27 cellular contexts compared by ENCODE assay signal in genomic region chr3:64625381-64625780, GRCh38.
"Had no signal": no experiment of that assay in that cellular context is flagged by ENCODE, and none has a peak within 500 bp of the region (broad histone marks: within the 10 kb centered on the region; RNA-seq: fewer than 3 reads in every experiment).

No MANE protein-coding gene starts in this region.

- H3K4me1 ChIP-seq: left lung, testis, tibial artery had no signal

- H3K36me3 Mint-ChIP-seq: naive thymus-derived CD4-positive, alpha-beta T cell; stimulated activated effector memory CD8-positive, alpha-beta T cell treated with anti-CD3 and anti-CD28 coated beads, Interleukin-12 subunit alpha, Interleukin-12 subunit beta, amount 100 ng/mL, for 72 hours had no signal

- H3K4me3 ChIP-seq: dorsolateral prefrontal cortex, heart right ventricle, left lung, ovary, right lobe of liver, testis, tibial artery had no signal

- H3K27ac ChIP-seq: dorsolateral prefrontal cortex, epithelial cell of prostate, heart right ventricle, left lung, ovary, right lobe of liver, testis, tibial artery had no signal

- H3K4me3 Mint-ChIP-seq: naive thymus-derived CD4-positive, alpha-beta T cell; nephron; stimulated activated effector memory CD8-positive, alpha-beta T cell treated with anti-CD3 and anti-CD28 coated beads, Interleukin-12 subunit alpha, Interleukin-12 subunit beta, amount 100 ng/mL, for 72 hours; type B pancreatic cell had no signal

- H3K9me3 Mint-ChIP-seq: nephron had no signal

- ATAC-seq: esophagus mucosa; heart right ventricle; left cardiac atrium; left lung; naive thymus-derived CD4-positive, alpha-beta T cell; right lobe of liver; stimulated activated effector memory CD8-positive, alpha-beta T cell treated with anti-CD3 and anti-CD28 coated beads, Interleukin-12 subunit alpha, Interleukin-12 subunit beta, amount 100 ng/mL, for 72 hours; stimulated activated naive CD8-positive, alpha-beta T cell treated with anti-CD3 and anti-CD28 coated beads, Interleukin-15, Interleukin-2, amounts not matched to agents 100 U/mL and 50 U/mL, for 24 hours had no signal

- H3K9me3 ChIP-seq: heart right ventricle, left lung, ovary, right lobe of liver, testis, tibial artery had no signal

- H3K36me3 ChIP-seq: ovary, right lobe of liver had no signal

- H3K27me3 ChIP-seq: dorsolateral prefrontal cortex, heart right ventricle, left lung, ovary, right lobe of liver, testis, tibial artery had no signal

- H3K27me3 Mint-ChIP-seq: naive thymus-derived CD4-positive, alpha-beta T cell; type B pancreatic cell had no signal

- H3K4me1 Mint-ChIP-seq: naive thymus-derived CD4-positive, alpha-beta T cell; stimulated activated effector memory CD8-positive, alpha-beta T cell treated with anti-CD3 and anti-CD28 coated beads, Interleukin-12 subunit alpha, Interleukin-12 subunit beta, amount 100 ng/mL, for 72 hours had no signal

- DNase-seq: dorsolateral prefrontal cortex; effector CD4-positive, alpha-beta T cell; foreskin melanocyte; glutamatergic neuron; heart right ventricle; hippocampal formation; left cardiac atrium; left lung; mesendoderm; midbrain; naive thymus-derived CD4-positive, alpha-beta T cell; occipital lobe; ovary; posterior cingulate gyrus; retina; right lobe of liver; stimulated activated CD4-positive, alpha-beta T cell treated with anti-CD3 and anti-CD28 coated beads, Interleukin-2, amount 100 ng/mL, for 24 hours; stimulated activated CD4-positive, alpha-beta T cell treated with anti-CD3 and anti-CD28 coated beads, Interleukin-4, amount 100 ng/mL, for 24 hours; stimulated activated naive CD8-positive, alpha-beta T cell treated with anti-CD3 and anti-CD28 coated beads, Interleukin-15, Interleukin-2, amounts not matched to agents 100 U/mL and 50 U/mL, for 24 hours; substantia nigra; testis; tibial artery had no signal

- H3K27ac Mint-ChIP-seq: naive thymus-derived CD4-positive, alpha-beta T cell; stimulated activated effector memory CD8-positive, alpha-beta T cell treated with anti-CD3 and anti-CD28 coated beads, Interleukin-12 subunit alpha, Interleukin-12 subunit beta, amount 100 ng/mL, for 72 hours; type B pancreatic cell had no signal
